In genomic region chr1:18569811-18570545, GRCh38 we compare ENCODE assay signal across 18 cellular contexts.
DNase-seq lines count a peak whose midpoint lies in the region; ATAC-seq, FAIRE-seq and TF ChIP-seq lines count a peak whose summit lies in the region.
"Had no signal": no experiment of that assay in that cellular context is flagged by ENCODE, and none has a peak within 500 bp of the region (broad histone marks: within the 10 kb centered on the region; RNA-seq: fewer than 3 reads in every experiment).

No MANE protein-coding gene starts in this region.

- H3K18ac ChIP-seq in H1 (ENCODE audit: extremely low read depth, low read length), result no peak overlapping the region

- no peak for TF ChIP-seq POLR2A in H1 (IDR thresholded peaks at IDR 0.05; ENCODE audit: control extremely low read depth in 1 of 2, low read depth in 2 of 2, low read length in 2 of 2)
- no peak for TF ChIP-seq POLR2A in gastrocnemius medialis (IDR thresholded peaks at IDR 0.05)

- H3F3A ChIP-seq in SK-N-SH (replicated peaks; ENCODE audit: insufficient read depth), result no peaks in the 10 kb centered on the region

- no peaks in the 10 kb centered on the region; the same call in 1 of the 2 replicates for H3K23me2 ChIP-seq in H1 (ENCODE audit: low read depth, low read length)

- H3K27me3 ChIP-seq in SK-N-SH (ENCODE audit: insufficient read depth) (no peaks in the 10 kb centered on the region), H1 (replicated peaks in 1 of 4; ENCODE audit: control insufficient read depth in 3 of 4, extremely low read depth in 1 of 4, insufficient read depth in 3 of 4, low read length in 3 of 4) (no peaks in the 10 kb centered on the region; a peak in 1 of 7 replicates), gastrocnemius medialis (peaks cover 0 to 4% (median 3%) of the 10 kb centered on the region in 3 donors)
- H3K27me3 ChIP-seq: BLaER1 had no signal

- no peak for TF ChIP-seq CTCF in SK-N-SH (IDR thresholded peaks at IDR 0.05)
- peak in 1 of 3 experiments; percentile 24; a peak in 2 of 4 replicates for TF ChIP-seq CTCF in H1 (IDR thresholded peaks at IDR 0.05; ENCODE audit: control extremely low read depth in 1 of 3, insufficient read depth in 1 of 3, low read depth in 1 of 3, low read length in 3 of 3)
- no peak for TF ChIP-seq CTCF in gastrocnemius medialis (IDR thresholded peaks at IDR 0.05 in 4 of 5, conservative IDR thresholded peaks at IDR 0.05 in 1 of 5)

- H3K27ac ChIP-seq in SK-N-SH (ENCODE audit: low read depth in 2 of 2, low read length in 1 of 2) (peak overlapping the region in 1 of 2 experiments; percentile 35; a peak in 2 of 4 replicates), H1 (ENCODE audit: low read depth, low read length) (no peak overlapping the region), gastrocnemius medialis (no peak overlapping the region)
- H3K27ac ChIP-seq: BLaER1 had no signal

- peaks cover 0 to 15% of the 10 kb centered on the region in 2 experiments; a peak in 1 of 4 replicates for H3K4me1 ChIP-seq in SK-N-SH (ENCODE audit: control insufficient read depth in 1 of 2, insufficient read depth in 2 of 2, low read depth in 1 of 2, low read length in 1 of 2)
- H3K4me1 ChIP-seq in H1 (replicated peaks in 1 of 4; ENCODE audit: control insufficient read depth in 3 of 4, insufficient read depth in 4 of 4, low read length in 3 of 4), result no peaks in the 10 kb centered on the region; a peak in 2 of 7 replicates
- no peaks in the 10 kb centered on the region for H3K4me1 ChIP-seq in gastrocnemius medialis
- H3K4me1 ChIP-seq: HAP-1 had no signal

- no peaks in the 10 kb centered on the region for H3K36me3 ChIP-seq in SK-N-SH (replicated peaks in 1 of 2; ENCODE audit: control insufficient read depth in 1 of 2, insufficient read depth in 2 of 2, low read length in 1 of 2)
- H3K36me3 ChIP-seq in H1 (ENCODE audit: control insufficient read depth in 2 of 4, insufficient read depth in 4 of 4, low read length in 3 of 4), result no peaks in the 10 kb centered on the region
- H3K36me3 ChIP-seq in gastrocnemius medialis, result no peaks in the 10 kb centered on the region
- H3K36me3 ChIP-seq: BLaER1, HAP-1 had no signal

- CTCF ChIA-PET in SK-N-SH (lab: Yijun Ruan, JAX), result interaction anchor here (0.7 to 7.4 kb wide), 8 partner anchors 10 to 661 kb away, joined by 3 to 69 read pairs (median 6); no protein-coding TSS in a partner anchor
- CTCF ChIA-PET in H1 (lab: Charles Lee; ENCODE audit: partially characterized antibody), result interaction anchor here (0.6 to 38.3 kb wide), 6 partner anchors 12 to 964 kb away, joined by 3 to 984 read pairs (median 4); no protein-coding TSS in a partner anchor

- H4K20me1 ChIP-seq in SK-N-SH (ENCODE audit: insufficient read depth), result no peaks in the 10 kb centered on the region
- no peaks in the 10 kb centered on the region for H4K20me1 ChIP-seq in H1 (replicated peaks in 1 of 2; ENCODE audit: control insufficient read depth in 1 of 2, insufficient read depth in 2 of 2, low read length in 2 of 2)
- H4K20me1 ChIP-seq: BLaER1 had no signal

- DNase-seq in SK-N-SH, result peak; percentile 32
- DNase-seq in NCI-H69 (lab: John Stamatoyannopoulos, UW), result peak; percentile 50
- DNase-seq in H1 (ENCODE audit: low read depth in 1 of 2, low spot score in 2 of 2), result no peak
- DNase-seq in inferior parietal cortex (ENCODE audit: extremely low spot score), result no peak
- no peak for DNase-seq in SKM-1 treated with dmso at 0.1 percent for 144 hours (lab: John Stamatoyannopoulos, UW; ENCODE audit: unreplicated experiment)
- DNase-seq in gastrocnemius medialis, result no peak
- no peak for DNase-seq in putamen (ENCODE audit: low spot score)
- DNase-seq: Calu3; CD4-positive, alpha-beta memory T cell; MM.1S; NCI-H1105 treated with DMSO at 0.1 percent for 48 hours; NCI-H1930; NCI-H226; SHP77 treated with DMSO at 0.1 percent for 48 hours; T-helper 17 cell had no signal

- H3K9ac ChIP-seq in SK-N-SH (no peak overlapping the region), H1 (replicated peaks in 1 of 4; ENCODE audit: extremely low read depth in 1 of 4, low read depth in 3 of 4, low read length in 3 of 4) (no peak overlapping the region)
- H3K9ac ChIP-seq: BLaER1 had no signal

- intact Hi-C loops in gastrocnemius medialis (cut with DNase I; ENCODE audit: low total_unique reads), result loop anchor here (10.0 kb wide), 1 partner anchor 1075 kb away; no protein-coding TSS in a partner anchor

- H3K79me2 ChIP-seq in SK-N-SH (ENCODE audit: insufficient read depth), result no peaks in the 10 kb centered on the region
- H3K79me2 ChIP-seq in H1 (ENCODE audit: control insufficient read depth in 1 of 2, insufficient read depth in 2 of 2, low read length in 2 of 2), result no peaks in the 10 kb centered on the region

- H3K9me3 ChIP-seq in SK-N-SH, result no peaks in the 10 kb centered on the region
- no peaks in the 10 kb centered on the region for H3K9me3 ChIP-seq in H1 (ENCODE audit: insufficient read depth in 2 of 2, low read depth in 1 of 2, low read length in 1 of 2)
- H3K9me3 ChIP-seq in gastrocnemius medialis, result no peaks in the 10 kb centered on the region
- H3K9me3 ChIP-seq: BLaER1, HAP-1 had no signal

- H3K4me2 ChIP-seq in SK-N-SH (no peak overlapping the region), H1 (ENCODE audit: insufficient read depth in 1 of 2, low read depth in 2 of 2, low read length in 2 of 2) (no peak overlapping the region)
- H3K4me2 ChIP-seq: BLaER1 had no signal

- peak in 1 of 2 experiments; percentile 2; a peak in 1 of 4 replicates for TF ChIP-seq EP300 in SK-N-SH (IDR thresholded peaks at IDR 0.05; ENCODE audit: borderline replicate concordance in 1 of 2, low read depth in 1 of 2, low read length in 1 of 2)
- no peak for TF ChIP-seq EP300 in H1 (IDR thresholded peaks at IDR 0.05; ENCODE audit: borderline replicate concordance in 1 of 2, low read depth in 2 of 2, low read length in 2 of 2)

- no peak for TF ChIP-seq RAD21 in SK-N-SH (IDR thresholded peaks at IDR 0.05; ENCODE audit: low read length)
- peak; percentile 13 to 31; a peak in 1 of 4 replicates for TF ChIP-seq RAD21 in H1 (IDR thresholded peaks at IDR 0.05 in 1 of 2, conservative IDR thresholded peaks at IDR 0.05 in 1 of 2; ENCODE audit: low read depth in 2 of 2, low read length in 2 of 2)

- H2BK5ac ChIP-seq in H1 (ENCODE audit: low read depth, low read length), result no peak overlapping the region; the same call in 1 of the 2 replicates

- H4K8ac ChIP-seq in H1 (ENCODE audit: extremely low read depth, insufficient read depth, low read length), result no peak overlapping the region

- H4K5ac ChIP-seq in H1 (ENCODE audit: insufficient read length, low read depth, low read length), result no peak overlapping the region

- no peak overlapping the region for H3K56ac ChIP-seq in H1 (replicated peaks; ENCODE audit: insufficient read length, low read depth, low read length)

- peak overlapping the region; percentile 33; the same call in 1 of the 2 replicates for H2BK12ac ChIP-seq in H1 (ENCODE audit: low read depth, low read length)

- ATAC-seq in SK-N-SH treated with all-trans-retinoic acid at 6 μM for 48 hours (no peak), gastrocnemius medialis (no peak)
- ATAC-seq: T-helper 17 cell had no signal

- no peak overlapping the region for H3K4ac ChIP-seq in H1 (replicated peaks; ENCODE audit: insufficient read length, low read depth, low read length)

- no peaks in the 10 kb centered on the region for H3K9me2 ChIP-seq in SK-N-SH

- FAIRE-seq in H1 (lab: Jason Lieb, UNC), result no peak

- H2AFZ ChIP-seq in SK-N-SH (ENCODE audit: low read depth), result no peak overlapping the region
- no peak overlapping the region for H2AFZ ChIP-seq in H1 (ENCODE audit: low read length)

- H2AK5ac ChIP-seq in H1 (ENCODE audit: low read depth, low read length), result peak overlapping the region; percentile 75; the same call in 1 of the 2 replicates

- no peak overlapping the region for H3K4me3 ChIP-seq in SK-N-SH (ENCODE audit: low read depth in 2 of 2, low read length in 1 of 2)
- H3K4me3 ChIP-seq in H1 (ENCODE audit: extremely low read depth in 1 of 4, insufficient read depth in 2 of 4, low read depth in 3 of 4, low read length in 4 of 4), result no peak overlapping the region
- H3K4me3 ChIP-seq in gastrocnemius medialis, result no peak overlapping the region
- H3K4me3 ChIP-seq: BLaER1, HAP-1 had no signal

- no peak overlapping the region for H2BK20ac ChIP-seq in H1 (ENCODE audit: low read length)

- no peaks in the 10 kb centered on the region for H3K79me1 ChIP-seq in H1 (ENCODE audit: low read depth, low read length)

- POLR2A ChIA-PET in SK-N-SH (lab: Yijun Ruan, JAX), result no interaction called here
- POLR2A ChIA-PET in H1 (lab: Charles Lee; ENCODE audit: partially characterized antibody), result no interaction called here

- no peak overlapping the region for H3K23ac ChIP-seq in H1 (ENCODE audit: insufficient read length)

- no peak overlapping the region for H4K91ac ChIP-seq in H1 (replicated peaks; ENCODE audit: insufficient read length, low read length)

- H3K14ac ChIP-seq in H1 (ENCODE audit: insufficient read length), result no peak overlapping the region

- in situ Hi-C loops in gastrocnemius medialis (cut with MboI; ENCODE audit: low sequenced_read_pairs in 4 of 4), result no loop called here

- peak overlapping the region; percentile 25; the same call in 1 of the 2 replicates for H2BK15ac ChIP-seq in H1 (ENCODE audit: low read length)

- WGBS in SK-N-SH (ENCODE audit: low lambda C conversion rate), result 56% methylated on average over 18 of the region's 19 CpGs
- 75% methylated on average over 19 of the region's 19 CpGs; no CpG with 5 or more reads in 1 of the 2 experiments for WGBS in H1 (ENCODE audit: extremely low coverage in 1 of 2, insufficient coverage in 1 of 2, insufficient read length in 1 of 2, insufficient replicate concordance in 2 of 2, low coverage in 1 of 2, low lambda C conversion rate in 2 of 2, missing lambda C conversion rate in 1 of 2), 2 experiments

- no peak overlapping the region for H2BK120ac ChIP-seq in H1 (replicated peaks; ENCODE audit: low read depth, low read length)

TF ChIP-seq in SK-N-SH, 30 proteins besides CTCF, POLR2A, EP300 and RAD21:
- TF ChIP-seq ELF1 (IDR thresholded peaks at IDR 0.05) (no peak), GATA2 (CRISPR knock-in tag; IDR thresholded peaks at IDR 0.05) (0 out of 2 replicates have a peak, but pooled peaks have one; percentile 1)

TF ChIP-seq in SK-N-SH treated with all-trans-retinoic acid at 6 μM for 48 hours, 23 proteins besides CTCF, POLR2A, EP300 and RAD21 (continues in another document):
- no peak for TF ChIP-seq ISL1 (CRISPR knock-in tag; IDR thresholded peaks at IDR 0.05)

TF ChIP-seq in H1, 55 proteins besides CTCF, POLR2A, EP300 and RAD21:
- no peak for TF ChIP-seq HDAC2 (IDR thresholded peaks at IDR 0.05; ENCODE audit: borderline replicate concordance in 1 of 2, low read depth in 2 of 2, low read length in 2 of 2)
- no peak for TF ChIP-seq TEAD4 (IDR thresholded peaks at IDR 0.05; ENCODE audit: low read depth, low read length)
- TF ChIP-seq RXRA (IDR thresholded peaks at IDR 0.05; ENCODE audit: insufficient read depth, low read depth, low read length), result no peak
- TF ChIP-seq ZNF274 (IDR thresholded peaks at IDR 0.05; ENCODE audit: borderline replicate concordance, extremely low read depth, low read length), result no peak

Comparison
In these comparisons a context has a peak if more than half of its experiments do, and no peak if none do; other contexts are left out.
1. DNase-seq: peak in SK-N-SH (single experiment) and NCI-H69 (single experiment); none in H1 (0 of 2), inferior parietal cortex (single experiment), SKM-1 treated with dmso at 0.1 percent for 144 hours (single experiment), gastrocnemius medialis (0 of 2) and putamen (single experiment).
2. Of the 17 proteins assayed by ChIP-seq in both H1 and SK-N-SH: peak only in H1: RAD21; only in SK-N-SH: none; in both: none; in neither: 14; mixed calls (peak in some experiments, not most) for 2.